ENCODE assay signal across 17 cellular contexts in genomic region chr2:224904390-224904789, GRCh38.
DNase-seq lines count a peak whose midpoint lies in the region; ATAC-seq, FAIRE-seq and TF ChIP-seq lines count a peak whose summit lies in the region.
"Had no signal": no experiment of that assay in that cellular context is flagged by ENCODE, and none has a peak within 500 bp of the region (broad histone marks: within the 10 kb centered on the region; RNA-seq: fewer than 3 reads in every experiment).

No MANE protein-coding gene starts in this region.

- H3K36me3 Mint-ChIP-seq in Caco-2 (ENCODE audit: insufficient read depth, unreplicated experiment), result no peaks in the 10 kb centered on the region
- H3K36me3 Mint-ChIP-seq: mesothelial cell of epicardium had no signal

- in situ Hi-C loops in mammary epithelial cell (cut with MboI; ENCODE audit: low sequenced_read_pairs in 2 of 2), result no loop called here

- H3K36me3 ChIP-seq in mammary epithelial cell (ENCODE audit: insufficient read depth, low read length), result no peaks in the 10 kb centered on the region
- no peaks in the 10 kb centered on the region for H3K36me3 ChIP-seq in Caco-2 (ENCODE audit: control insufficient read depth, insufficient read depth, low read length)
- H3K36me3 ChIP-seq in kidney (ENCODE audit: control insufficient read depth in 1 of 2, insufficient read depth in 2 of 2, low read length in 2 of 2), result no peaks in the 10 kb centered on the region
- H3K36me3 ChIP-seq: suprapubic skin had no signal

- H3K4me3 ChIP-seq in mammary epithelial cell (replicated peaks in 1 of 3; ENCODE audit: insufficient read depth in 1 of 3, low read depth in 2 of 3, low read length in 3 of 3) (no peak overlapping the region), Caco-2 (ENCODE audit: low read depth, low read length) (no peak overlapping the region), kidney (ENCODE audit: low read length in 2 of 2) (no peak overlapping the region)
- H3K4me3 ChIP-seq: K562, suprapubic skin had no signal

- intact Hi-C loops in mammary epithelial cell (cut with micrococcal nuclease) (no loop called here), Caco-2 (cut with micrococcal nuclease; ENCODE audit: unreplicated experiment) (no loop called here), kidney (cut with DNase I) (no loop called here)

- no peak for TF ChIP-seq CTCF in mammary epithelial cell (conservative IDR thresholded peaks at IDR 0.05 in 1 of 2, IDR thresholded peaks at IDR 0.05 in 1 of 2; ENCODE audit: extremely low read depth in 1 of 2, insufficient read depth in 1 of 2, low read depth in 1 of 2, low read length in 2 of 2)
- TF ChIP-seq CTCF in Caco-2 (IDR thresholded peaks at IDR 0.05; ENCODE audit: insufficient read depth in 1 of 2, low read depth in 1 of 2, low read length in 1 of 2, severe bottlenecking in 1 of 2, unreplicated experiment in 1 of 2), result no peak
- TF ChIP-seq CTCF in kidney (IDR thresholded peaks at IDR 0.05; ENCODE audit: borderline replicate concordance, extremely low read depth, insufficient read depth), result no peak

- no peak overlapping the region for H2AFZ ChIP-seq in mammary epithelial cell (ENCODE audit: low read depth, low read length)

- 0% methylated on average over 1 of the region's 1 CpG for WGBS in mammary epithelial cell (ENCODE audit: low coverage, missing lambda C conversion rate)

- no peaks in the 10 kb centered on the region for H4K20me1 ChIP-seq in mammary epithelial cell (ENCODE audit: insufficient read depth, low read length)

- H3K4me1 Mint-ChIP-seq in Caco-2 (ENCODE audit: low read depth, unreplicated experiment), result no peaks in the 10 kb centered on the region

- H3K27me3 ChIP-seq in mammary epithelial cell (ENCODE audit: insufficient read depth, low read length) (no peaks in the 10 kb centered on the region), Caco-2 (replicated peaks; ENCODE audit: control insufficient read depth, insufficient read depth, low read length) (no peaks in the 10 kb centered on the region)
- H3K27me3 ChIP-seq: suprapubic skin had no signal

- peaks cover 2% of the 10 kb centered on the region for H3K4me1 ChIP-seq in mammary epithelial cell (ENCODE audit: insufficient read depth, low read length)
- H3K4me1 ChIP-seq in Caco-2, result no peaks in the 10 kb centered on the region
- no peaks in the 10 kb centered on the region for H3K4me1 ChIP-seq in kidney (ENCODE audit: control insufficient read depth in 1 of 2, insufficient read depth in 1 of 2, low read depth in 1 of 2, low read length in 2 of 2)

- no peak overlapping the region for H3K27ac Mint-ChIP-seq in Caco-2 (ENCODE audit: unreplicated experiment)
- H3K27ac Mint-ChIP-seq: mesothelial cell of epicardium had no signal

- H3K9me3 Mint-ChIP-seq in Caco-2 (ENCODE audit: unreplicated experiment), result peaks cover 11% of the 10 kb centered on the region

- H3K27me3 Mint-ChIP-seq in Caco-2 (ENCODE audit: insufficient read depth, unreplicated experiment), result no peaks in the 10 kb centered on the region
- H3K27me3 Mint-ChIP-seq: activated CD4-positive, alpha-beta T cell treated with anti-CD3 and anti-CD28 coated beads for 36 hours had no signal

- H3K9me3 ChIP-seq in mammary epithelial cell (replicated peaks; ENCODE audit: insufficient read depth, low read length) (no peaks in the 10 kb centered on the region), Caco-2 (no peaks in the 10 kb centered on the region), kidney (ENCODE audit: control insufficient read depth in 1 of 2, low read length in 2 of 2) (no peaks in the 10 kb centered on the region)
- H3K9me3 ChIP-seq: suprapubic skin had no signal

- no peak overlapping the region for H3K4me3 Mint-ChIP-seq in Caco-2 (ENCODE audit: unreplicated experiment)
- H3K4me3 Mint-ChIP-seq: activated CD4-positive, alpha-beta T cell treated with anti-CD3 and anti-CD28 coated beads for 36 hours; mesothelial cell of epicardium had no signal

- POLR2A ChIA-PET in Caco-2 (lab: Charles Lee), result no interaction called here

- no peak overlapping the region for H3K4me2 ChIP-seq in mammary epithelial cell (ENCODE audit: insufficient read depth, low read depth, low read length)

- BruUV-seq in mammary epithelial cell (replicated peaks; lab: Mats Ljungman, UMichigan) (no TSS peak), Caco-2 (replicated peaks; lab: Mats Ljungman, UMichigan) (no TSS peak)

- FAIRE-seq in kidney (lab: Jason Lieb, UNC), result no peak
- FAIRE-seq: D721Med, K562 had no signal

- no peaks in the 10 kb centered on the region for H3K79me2 ChIP-seq in mammary epithelial cell (ENCODE audit: insufficient read depth, low read length)

- dilution Hi-C loops in mammary epithelial cell (cut with HindIII; ENCODE audit: low sequenced_read_pairs), result no loop called here

- H3K9ac ChIP-seq in mammary epithelial cell (ENCODE audit: insufficient read depth, low read length), result no peak overlapping the region
- H3K9ac ChIP-seq in kidney (ENCODE audit: low read length in 2 of 2), result no peak overlapping the region

- CTCF ChIA-PET in mammary epithelial cell (lab: Charles Lee; ENCODE audit: low non-redundant PET) (no interaction called here), Caco-2 (lab: Charles Lee) (no interaction called here)

- ATAC-seq in GM19372 (IDR thresholded peaks at IDR 0.05; ENCODE audit: low read depth, unreplicated experiment), result peak; percentile 57
- ATAC-seq: activated CD4-positive, alpha-beta T cell treated with anti-CD3 and anti-CD28 coated beads for 36 hours; K562 had no signal

- peak; percentile 13 for DNase-seq in AG08396 (ENCODE audit: low spot score)
- peak; percentile 45 for DNase-seq in HT1080 (ENCODE audit: low read depth)
- DNase-seq in mammary epithelial cell, result peak; percentile 17
- no peak for DNase-seq in Caco-2
- DNase-seq in kidney tubule cell (ENCODE audit: low spot score), result no peak
- DNase-seq in NCI-H1092 treated with DMSO at 0.1 percent for 48 hours (lab: John Stamatoyannopoulos, UW), result no peak
- DNase-seq in kidney, result no peak
- DNase-seq: activated CD4-positive, alpha-beta T cell treated with anti-CD3 and anti-CD28 coated beads for 36 hours; NCI-H187 treated with DMSO at 0.1 percent for 48 hours; NCI-H82; occipital lobe; T-helper 2 cell had no signal

- H3K27ac ChIP-seq in mammary epithelial cell (ENCODE audit: insufficient read depth, low read depth, low read length) (no peak overlapping the region), kidney (ENCODE audit: low read depth in 2 of 2, low read length in 2 of 2) (no peak overlapping the region)
- H3K27ac ChIP-seq: suprapubic skin had no signal

Comparison
In these comparisons a context has a peak if more than half of its experiments do, and no peak if none do; other contexts are left out.
1. DNase-seq: peak in AG08396 (single experiment), HT1080 (single experiment) and mammary epithelial cell (single experiment); none in Caco-2 (0 of 2), kidney tubule cell (single experiment), NCI-H1092 treated with DMSO at 0.1 percent for 48 hours (single experiment) and kidney (single experiment).